ENCODE assay signal across 17 cellular contexts in genomic region chr10:18879284-18879683, GRCh38.
DNase-seq lines count a peak whose midpoint lies in the region; ATAC-seq and TF ChIP-seq lines count a peak whose summit lies in the region.
"Had no signal": no experiment of that assay in that cellular context is flagged by ENCODE, and none has a peak within 500 bp of the region (broad histone marks: within the 10 kb centered on the region; RNA-seq: fewer than 3 reads in every experiment).

No MANE protein-coding gene starts in this region.

- no peak overlapping the region for H3K4me3 ChIP-seq in mucosa of descending colon
- H3K4me3 ChIP-seq: BLaER1 treated with 17β-estradiol and CSF1 and Interleukin-3, amounts not matched to agents 10 nM and 100 nM had no signal

- intact Hi-C loops in mucosa of descending colon (cut with DNase I, micrococcal nuclease): no loop called here

- TF ChIP-seq CTCF in mucosa of descending colon (IDR thresholded peaks at IDR 0.05): no peak

- no peaks in the 10 kb centered on the region for H3K36me3 ChIP-seq in mucosa of descending colon (ENCODE audit: low read depth)
- H3K36me3 ChIP-seq: BLaER1 treated with 17β-estradiol and CSF1 and Interleukin-3, amounts not matched to agents 10 nM and 100 nM had no signal

- ATAC-seq in left lobe of liver (peak; percentile 43), mucosa of descending colon (peak; percentile 67), HG02884 (IDR thresholded peaks at IDR 0.05; ENCODE audit: unreplicated experiment) (no peak)
- ATAC-seq: CD8-positive, alpha-beta T cell; HCT116 had no signal

- H3K4me1 ChIP-seq in mucosa of descending colon (ENCODE audit: low read depth): no peaks in the 10 kb centered on the region
- H3K4me1 ChIP-seq: BLaER1 treated with 17β-estradiol and CSF1 and Interleukin-3, amounts not matched to agents 10 nM and 100 nM had no signal

- H3K9me3 ChIP-seq in mucosa of descending colon: no peaks in the 10 kb centered on the region
- H3K9me3 ChIP-seq: BLaER1 treated with 17β-estradiol and CSF1 and Interleukin-3, amounts not matched to agents 10 nM and 100 nM had no signal

- peak; percentile 30 for DNase-seq in HuH-7 (ENCODE audit: low spot score)
- no peak for DNase-seq in left lobe of liver (ENCODE audit: low spot score)
- peak in 1 of 3 donors; percentile 10 for DNase-seq in mucosa of descending colon
- DNase-seq in NCI-H187 treated with DMSO at 0.1 percent for 48 hours (lab: John Stamatoyannopoulos, UW): no peak
- DNase-seq in NCI-H1092 treated with DMSO at 0.1 percent for 48 hours (lab: John Stamatoyannopoulos, UW): no peak
- DNase-seq in NCI-H774 (lab: John Stamatoyannopoulos, UW): no peak
- DNase-seq: 8988T; Calu3; CD8-positive, alpha-beta T cell; DMS79 treated with DMSO at 0.1 percent for 48 hours; GF-D8; GOT3; H7; HFFc6 had no signal
